8 cellular contexts compared by ENCODE assay signal in the genomic region with DNA sequence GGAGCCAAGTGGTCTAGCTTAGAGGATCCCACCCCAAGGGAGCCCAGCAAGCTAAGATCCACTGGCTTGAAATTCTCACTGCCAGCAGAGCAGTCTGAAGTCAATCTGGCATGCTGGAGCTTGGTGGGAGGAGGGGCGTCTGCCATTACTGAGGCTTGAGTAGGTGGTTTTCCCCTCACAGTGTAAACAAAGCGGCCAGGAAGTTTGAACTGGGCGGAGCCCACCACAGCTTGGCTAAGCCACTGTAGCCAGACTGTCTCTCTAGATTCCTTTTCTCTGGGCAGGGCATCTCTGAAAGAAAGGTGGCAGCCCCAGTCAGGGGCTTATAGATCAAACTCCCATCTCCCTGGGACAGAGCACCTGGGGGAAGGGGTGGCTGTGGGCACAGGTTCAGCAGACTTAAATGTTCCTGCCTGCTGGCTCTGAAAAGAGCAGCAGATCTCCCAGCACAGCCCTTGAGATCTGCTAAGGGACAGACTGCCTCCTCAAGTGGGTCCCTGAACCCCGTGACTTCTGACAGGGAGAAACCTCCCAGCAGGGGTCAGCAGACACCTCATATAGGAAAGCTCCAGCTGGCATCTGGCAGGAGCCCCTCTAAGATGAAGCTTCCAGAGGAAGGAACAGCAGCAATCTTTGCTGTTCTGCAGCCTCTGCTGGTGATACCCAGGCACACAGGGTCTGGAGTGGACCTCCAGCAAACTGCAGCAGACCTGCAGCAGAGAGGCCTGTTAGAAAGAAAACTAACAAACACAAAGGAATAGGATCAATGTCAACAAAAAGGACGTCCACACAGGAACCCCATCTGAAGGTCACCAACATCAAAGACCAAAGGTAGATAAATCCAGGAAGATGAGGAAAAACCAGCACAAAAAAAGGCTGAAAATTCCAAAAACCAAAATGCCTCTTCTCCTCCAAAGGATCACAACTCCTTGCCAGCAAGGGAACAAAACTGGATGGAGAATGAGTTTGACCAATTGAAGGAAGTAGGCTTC.
DNase-seq lines count a peak whose midpoint lies in the region; ATAC-seq and TF ChIP-seq lines count a peak whose summit lies in the region.
"Not testable (repeated sequence)": the region's sequence is repeated elsewhere in the genome, so short reads cannot be mapped to it uniquely, and the experiment has no call there.

No MANE protein-coding gene starts in this region.

- not testable (repeated sequence) for H3K27me3 ChIP-seq in BE2C; right cardiac atrium (ENCODE audit: control insufficient read depth, insufficient read depth)

- DNase-seq in BE2C: peak; percentile 65
- peak; percentile 0 for DNase-seq in NCI-H510A (lab: John Stamatoyannopoulos, UW)
- peak in 3 of 4 experiments; percentile 1 to 3 (median 2) for DNase-seq in activated CD4-positive, CD25-positive, alpha-beta regulatory T cell (lab: John Stamatoyannopoulos, UW)
- DNase-seq in astrocyte of the cerebellum (ENCODE audit: low read depth): not testable (repeated sequence)
- DNase-seq in right cardiac atrium: peak; percentile 22 to 60 (median 47)
- peak; percentile 3 to 29 for DNase-seq in stimulated activated CD4-positive, alpha-beta T cell treated with anti-CD3 and anti-CD28 coated beads, Interleukin-1b, Interleukin-23, amount 100 ng/mL, for 4 hours (ENCODE audit: low read depth in 2 of 2)

- not testable (repeated sequence) for H3K4me1 ChIP-seq in BE2C; right cardiac atrium (ENCODE audit: control insufficient read depth, insufficient read depth, low read length)

- not testable (repeated sequence) for H3K9me3 ChIP-seq in BE2C; right cardiac atrium (ENCODE audit: control insufficient read depth, low read length)

- intact Hi-C loops in right cardiac atrium (cut with DNase I): not testable (repeated sequence)

- TF ChIP-seq CTCF in BE2C (IDR thresholded peaks at IDR 0.05; ENCODE audit: low read depth, low read length): peak; percentile 49
- peak; percentile 17 for TF ChIP-seq CTCF in astrocyte of the cerebellum (IDR thresholded peaks at IDR 0.05; ENCODE audit: low read depth, low read length, missing control alignments)

- in situ Hi-C loops in astrocyte of the cerebellum (cut with HindIII; ENCODE audit: low sequenced_read_pairs): not testable (repeated sequence)

- H3K36me3 ChIP-seq in BE2C: not testable (repeated sequence)

- H3K27ac ChIP-seq in right cardiac atrium (ENCODE audit: low read length): not testable (repeated sequence)

- 44% methylated on average over 5 of the region's 5 CpGs for WGBS in right cardiac atrium

- peak; percentile 77 for ATAC-seq in GM18873 (IDR thresholded peaks at IDR 0.05; ENCODE audit: low FRiP score, unreplicated experiment)
- ATAC-seq in HG02943 (IDR thresholded peaks at IDR 0.05; ENCODE audit: low read depth, unreplicated experiment): peak; percentile 84
- ATAC-seq in right cardiac atrium: not testable (repeated sequence)

- H3K4me3 ChIP-seq in BE2C (ENCODE audit: low read depth, low read length); astrocyte of the cerebellum (ENCODE audit: low read depth, low read length); right cardiac atrium (ENCODE audit: low read length): not testable (repeated sequence)
